8 cellular contexts compared by ENCODE assay signal in the genomic region with DNA sequence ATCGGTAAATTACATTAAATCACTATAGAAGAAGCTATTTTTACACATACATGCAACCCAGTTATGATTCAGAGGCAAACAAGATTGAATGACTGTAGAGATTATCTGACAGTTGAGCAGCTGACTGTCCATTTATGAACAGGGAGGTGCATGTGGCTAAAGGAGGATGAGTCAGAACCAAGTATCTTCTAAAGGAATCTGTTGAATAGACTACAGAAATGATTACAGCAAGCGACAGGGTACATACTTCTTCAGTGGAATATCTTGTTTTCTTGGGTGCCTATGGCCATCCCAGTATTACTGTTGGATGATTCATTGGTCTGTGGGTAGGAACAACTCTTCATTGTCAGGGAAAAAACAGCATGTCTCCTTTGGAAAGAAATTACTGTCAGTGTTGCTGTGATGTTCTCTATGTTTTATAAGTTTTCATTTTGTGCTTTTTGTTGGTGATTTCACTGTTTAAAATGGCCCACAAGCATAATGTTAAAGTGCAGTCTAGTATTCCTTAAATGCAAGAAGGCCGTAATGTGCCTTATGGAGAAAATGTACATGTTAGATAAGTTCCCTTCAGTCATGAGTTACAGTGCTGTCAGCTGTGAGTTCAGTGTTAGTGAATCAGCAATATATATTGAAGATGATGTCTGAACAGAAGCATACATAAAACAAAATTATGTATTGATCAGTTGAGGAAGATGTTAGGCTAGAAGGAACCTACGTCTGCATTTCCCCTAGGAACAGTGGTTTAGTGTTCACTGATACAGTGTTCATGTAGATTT. TPM values are rescaled to one million over a fixed set of nuclear protein-coding genes. Genes with fewer than 3 reads are reported as not detected.
A peak's percentile ranks its signal among the peaks of the same experiment; 100 is the strongest.
DNase-seq lines count a peak whose midpoint lies in the region; ATAC-seq and TF ChIP-seq lines count a peak whose summit lies in the region.

No MANE protein-coding gene starts in this region.

- DNase-seq in stimulated activated CD4-positive, alpha-beta T cell treated with anti-CD3 and anti-CD28 coated beads, Interleukin-1b, Interleukin-23, amount 100 ng/mL, for 48 hours = peak; percentile 33
- DNase-seq in stimulated activated CD4-positive, alpha-beta T cell treated with anti-CD3 and anti-CD28 coated beads, Interleukin-12 subunit alpha, Interleukin-12 subunit beta, amount 100 ng/mL, for 4 hours = no peak
- peak; percentile 96 for DNase-seq in RPMI7951 (ENCODE audit: low read depth)
- no peak for DNase-seq in esophagus squamous epithelium (lab: John Stamatoyannopoulos, UW)
- DNase-seq in type B pancreatic cell (ENCODE audit: extremely low spot score, unreplicated experiment) = no peak
- DNase-seq in neural progenitor cell (ENCODE audit: low spot score) = no peak
- no peak for DNase-seq in GF-D8 (lab: John Stamatoyannopoulos, UW)

- H3K4me1 ChIP-seq in esophagus squamous epithelium = peaks cover 0 to 30% (median 5%) of the 10 kb centered on the region in 3 donors
- no peaks in the 10 kb centered on the region for H3K4me1 ChIP-seq in neural progenitor cell

- H3K4me3 Mint-ChIP-seq in type B pancreatic cell (no peak overlapping the region), neural progenitor cell (no peak overlapping the region)

- no peaks in the 10 kb centered on the region for H3F3A ChIP-seq in neural progenitor cell (ENCODE audit: low read depth)

- no peak overlapping the region for H3K9ac ChIP-seq in neural progenitor cell

- H3K27ac ChIP-seq in esophagus squamous epithelium = peak overlapping the region in 3 of 4 donors; percentile 24 to 71 (median 42)
- no peak overlapping the region for H3K27ac ChIP-seq in neural progenitor cell

- H3K27me3 ChIP-seq in esophagus squamous epithelium (no peaks in the 10 kb centered on the region), neural progenitor cell (no peaks in the 10 kb centered on the region)

- no peaks in the 10 kb centered on the region for H3K9me3 ChIP-seq in esophagus squamous epithelium
- no peaks in the 10 kb centered on the region for H3K9me3 ChIP-seq in neural progenitor cell (ENCODE audit: low read depth)

- WGBS in esophagus squamous epithelium, 2 donors = 58 to 61% methylated on average over 4 of the region's 4 CpGs

- no peak overlapping the region for H2AFZ ChIP-seq in neural progenitor cell (replicated peaks)

- H3K36me3 Mint-ChIP-seq in type B pancreatic cell (peaks cover 29% of the 10 kb centered on the region), neural progenitor cell (peaks cover 20% of the 10 kb centered on the region)

- no peaks in the 10 kb centered on the region for H3K27me3 Mint-ChIP-seq in type B pancreatic cell
- no peaks in the 10 kb centered on the region for H3K27me3 Mint-ChIP-seq in neural progenitor cell (ENCODE audit: insufficient read depth, low read depth)

- no peak for ATAC-seq in GM19397 (IDR thresholded peaks at IDR 0.05; ENCODE audit: unreplicated experiment)

- H3K27ac Mint-ChIP-seq in type B pancreatic cell = peak overlapping the region; percentile 84
- no peak overlapping the region for H3K27ac Mint-ChIP-seq in neural progenitor cell

- intact Hi-C loops in esophagus squamous epithelium (cut with DNase I) = no loop called here

- H3K9me3 Mint-ChIP-seq in type B pancreatic cell (no peaks in the 10 kb centered on the region), neural progenitor cell (no peaks in the 10 kb centered on the region)

- H3K4me2 ChIP-seq in neural progenitor cell = no peak overlapping the region

- TF ChIP-seq POLR2A in esophagus squamous epithelium (IDR thresholded peaks at IDR 0.05) = no peak

- H3K79me2 ChIP-seq in neural progenitor cell (ENCODE audit: low read depth) = peaks cover 48% of the 10 kb centered on the region

- peaks cover 19% of the 10 kb centered on the region for H4K20me1 ChIP-seq in neural progenitor cell (ENCODE audit: low read depth)

- H3K4me3 ChIP-seq in esophagus squamous epithelium (no peak overlapping the region), neural progenitor cell (no peak overlapping the region)

- H3K36me3 ChIP-seq in esophagus squamous epithelium = peaks cover 0 to 22% (median 0%) of the 10 kb centered on the region in 3 donors
- H3K36me3 ChIP-seq in neural progenitor cell = no peaks in the 10 kb centered on the region

- no peak for TF ChIP-seq CTCF in esophagus squamous epithelium (IDR thresholded peaks at IDR 0.05)
- TF ChIP-seq CTCF in type B pancreatic cell (conservative IDR thresholded peaks at IDR 0.05) = no peak
- no peak for TF ChIP-seq CTCF in neural progenitor cell (IDR thresholded peaks at IDR 0.05)

- H3K4me1 Mint-ChIP-seq in type B pancreatic cell (ENCODE audit: unreplicated experiment) = peaks cover 10% of the 10 kb centered on the region
- H3K4me1 Mint-ChIP-seq in neural progenitor cell = no peaks in the 10 kb centered on the region

RNA-seq across cellular contexts. Expression of a gene that starts 27.0 kb away (rescaled TPM):
- 98.3 and 105 TPM in 2 replicates for total RNA-seq in RPMI7951 (2014; rRNA removed; shearing (Covaris generic))
- total RNA-seq in esophagus squamous epithelium (10 to 100 TPM; 26.0 to 59.3 (median 41.9) TPM), type B pancreatic cell (ENCODE audit: low replicate concordance) (48.8 and 77.1 TPM in 2 replicates), neural progenitor cell (ENCODE audit: low replicate concordance) (64.7 and 95.5 TPM in 2 replicates)

RNA-seq across cellular contexts. Expression of a gene that starts 53.8 kb away (rescaled TPM):
- 13.7 and 18.0 TPM in 2 replicates for total RNA-seq in RPMI7951 (2014; rRNA removed; shearing (Covaris generic))
- 10 to 100 TPM; 14.2 to 22.5 (median 19.3) TPM for total RNA-seq in esophagus squamous epithelium
- total RNA-seq in type B pancreatic cell (ENCODE audit: low replicate concordance) = 22.8 and 26.8 TPM in 2 replicates
- 29.1 and 31.5 TPM in 2 replicates for total RNA-seq in neural progenitor cell (ENCODE audit: low replicate concordance)

Comparison
In these comparisons a context has a peak if more than half of its experiments do, and no peak if none do; other contexts are left out.
1. DNase-seq: peak in stimulated activated CD4-positive, alpha-beta T cell treated with anti-CD3 and anti-CD28 coated beads, Interleukin-1b, Interleukin-23, amount 100 ng/mL, for 48 hours (single experiment) and RPMI7951 (single experiment); none in stimulated activated CD4-positive, alpha-beta T cell treated with anti-CD3 and anti-CD28 coated beads, Interleukin-12 subunit alpha, Interleukin-12 subunit beta, amount 100 ng/mL, for 4 hours (single experiment), esophagus squamous epithelium (single experiment), type B pancreatic cell (single experiment), neural progenitor cell (single experiment) and GF-D8 (single experiment).